ENCODE assay signal across 8 cellular contexts in the genomic region with DNA sequence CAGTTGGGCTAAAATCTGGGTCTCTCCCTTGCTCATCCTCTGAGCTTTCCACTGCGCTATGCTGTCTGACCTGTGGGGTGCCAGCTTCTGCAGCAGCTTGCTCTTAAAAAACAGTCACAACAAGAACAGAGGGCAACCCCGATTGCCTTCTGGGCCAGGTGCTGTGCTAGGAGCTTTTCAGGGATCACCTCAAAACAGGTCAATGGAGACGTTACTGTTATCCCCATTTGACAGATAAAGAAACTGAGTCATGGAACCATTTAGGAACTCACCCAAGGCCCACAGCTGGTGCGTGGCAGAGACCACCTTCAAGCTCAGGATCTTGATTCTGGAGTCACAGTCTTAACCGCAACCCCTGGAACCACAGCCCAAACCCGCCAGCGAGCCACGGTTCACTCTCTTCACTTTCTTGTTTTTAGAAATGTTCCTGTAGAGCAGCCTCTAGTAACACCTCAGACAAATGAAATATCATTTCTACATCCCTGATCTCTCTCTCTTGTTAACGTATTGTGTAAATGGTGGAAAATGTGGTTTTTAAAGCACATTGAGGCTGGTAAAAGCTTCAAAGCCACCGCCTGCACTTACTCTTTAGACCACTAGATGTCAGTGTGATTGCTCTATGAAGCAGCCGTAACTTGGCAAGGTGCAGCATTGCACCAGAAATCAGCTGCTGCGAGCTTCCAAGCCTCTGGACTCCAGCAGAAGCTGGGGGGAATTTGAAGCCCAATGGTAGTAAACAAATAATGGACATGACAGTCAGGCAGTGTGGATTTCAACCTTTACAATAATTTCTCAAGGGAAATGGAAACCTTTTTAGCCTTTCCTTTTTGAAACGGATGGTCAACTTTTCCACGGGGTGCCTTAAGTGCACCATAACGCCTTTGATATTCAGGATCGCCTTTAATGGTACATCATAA. TPM values are rescaled to one million over a fixed set of nuclear protein-coding genes. Genes with fewer than 3 reads are reported as not detected.
DNase-seq lines count a peak whose midpoint lies in the region; TF ChIP-seq lines count a peak whose summit lies in the region.

No MANE protein-coding gene starts in this region.

- no peak overlapping the region for H3K27ac ChIP-seq in GM23248
- H3K27ac ChIP-seq in tibial artery: no peak overlapping the region

- H3F3A ChIP-seq in GM23248 (ENCODE audit: insufficient read depth) (no peaks in the 10 kb centered on the region), Loucy (ENCODE audit: low read depth) (no peaks in the 10 kb centered on the region)

- 48 to 49% methylated on average over 16 of the region's 16 CpGs for WGBS in GM23248 (ENCODE audit: low coverage in 1 of 2, low lambda C conversion rate in 2 of 2, missing lambda C conversion rate in 2 of 2), 2 experiments

- no peaks in the 10 kb centered on the region for H4K20me1 ChIP-seq in GM23248 (ENCODE audit: insufficient read depth)
- no peaks in the 10 kb centered on the region for H4K20me1 ChIP-seq in Loucy (ENCODE audit: insufficient read depth, low read length, poor library complexity, severe bottlenecking)

- H3K4me1 ChIP-seq in GM23248 (ENCODE audit: insufficient read depth): peaks cover 13% of the 10 kb centered on the region
- H3K4me1 ChIP-seq in Loucy (ENCODE audit: insufficient read depth, low read length, poor library complexity, severe bottlenecking): peaks cover 19% of the 10 kb centered on the region
- H3K4me1 ChIP-seq in tibial artery: no peaks in the 10 kb centered on the region

- H3K27me3 ChIP-seq in GM23248 (replicated peaks; ENCODE audit: insufficient read depth): no peaks in the 10 kb centered on the region
- no peaks in the 10 kb centered on the region for H3K27me3 ChIP-seq in Loucy (ENCODE audit: insufficient read depth, low read length, poor library complexity, severe bottlenecking)
- H3K27me3 ChIP-seq in tibial artery: no peaks in the 10 kb centered on the region

- H3K9me3 ChIP-seq in GM23248 (ENCODE audit: low read depth): no peaks in the 10 kb centered on the region
- H3K9me3 ChIP-seq in Loucy (ENCODE audit: insufficient read depth, low read depth, low read length): no peaks in the 10 kb centered on the region
- no peaks in the 10 kb centered on the region for H3K9me3 ChIP-seq in tibial artery

- H3K36me3 ChIP-seq in GM23248 (ENCODE audit: low read depth): no peaks in the 10 kb centered on the region
- no peaks in the 10 kb centered on the region for H3K36me3 ChIP-seq in Loucy (ENCODE audit: insufficient read depth, low read length)
- no peaks in the 10 kb centered on the region for H3K36me3 ChIP-seq in tibial artery

- H3K79me2 ChIP-seq in GM23248 (ENCODE audit: insufficient read depth) (no peaks in the 10 kb centered on the region), Loucy (ENCODE audit: insufficient read depth, low read length) (no peaks in the 10 kb centered on the region)

- H3K9me2 ChIP-seq in GM23248 (ENCODE audit: insufficient read depth) (no peaks in the 10 kb centered on the region), Loucy (replicated peaks; ENCODE audit: low read depth, low read length) (no peaks in the 10 kb centered on the region)

- intact Hi-C loops in tibial artery (cut with DNase I; ENCODE audit: low total_unique reads): loop anchor here (5.0 kb wide), 1 partner anchor 355 kb away; no protein-coding TSS in a partner anchor

- H3K9ac ChIP-seq in GM23248 (no peak overlapping the region), Loucy (ENCODE audit: low read depth, low read length, poor library complexity, severe bottlenecking) (no peak overlapping the region)

- H2AFZ ChIP-seq in GM23248 (no peak overlapping the region), Loucy (ENCODE audit: low read length) (peak overlapping the region; percentile 49; the same call in 1 of the 2 replicates)

- peak; percentile 66 for DNase-seq in ELF-1 (ENCODE audit: low read depth, low spot score)
- peak; percentile 93 for DNase-seq in GM23248
- peak; percentile 39 for DNase-seq in SIG-M5 (lab: John Stamatoyannopoulos, UW)
- DNase-seq in activated gamma-delta T cell (lab: John Stamatoyannopoulos, UW): peak; percentile 38
- DNase-seq in foreskin fibroblast: peak; percentile 62 to 90
- peak; percentile 47 for DNase-seq in non-pigmented ciliary epithelial cell (ENCODE audit: low read depth)
- peak; percentile 80 to 87 for DNase-seq in tibial artery

- H3K4me2 ChIP-seq in GM23248 (ENCODE audit: unreplicated experiment) (no peak overlapping the region), Loucy (ENCODE audit: low read depth, low read length, poor library complexity, severe bottlenecking) (no peak overlapping the region)

- in situ Hi-C loops in GM23248 (cut with MboI): loop anchor here (25.0 kb wide), 1 partner anchor 345 kb away; no protein-coding TSS in a partner anchor

- H3K4me3 ChIP-seq in GM23248 (no peak overlapping the region), Loucy (ENCODE audit: low read length, poor library complexity, severe bottlenecking) (no peak overlapping the region), foreskin fibroblast (ENCODE audit: low read depth in 1 of 2, low read length in 2 of 2) (no peak overlapping the region), tibial artery (no peak overlapping the region)

- TF ChIP-seq CTCF in Loucy (conservative IDR thresholded peaks at IDR 0.05; ENCODE audit: low read length): peak; percentile 98
- TF ChIP-seq CTCF in foreskin fibroblast (IDR thresholded peaks at IDR 0.05; ENCODE audit: low read depth, low read length): peak; percentile 91
- peak; percentile 92 to 94 for TF ChIP-seq CTCF in tibial artery (IDR thresholded peaks at IDR 0.05)

RNA-seq across cellular contexts. Expression of a gene that starts 1.7 kb away (rescaled TPM):
- total RNA-seq in GM23248 (2014; rRNA removed; shearing (Covaris generic)): under 0.01 TPM in 1 of 2 replicates, not detected in the other
- polyA plus RNA-seq in GM23248 (2016; fragmentation: Nextera tagmentation; extraction: Ambion mirVana): 0.08 and 0.11 TPM in 2 replicates

Comparison
In these comparisons a context has a peak if more than half of its experiments do, and no peak if none do; other contexts are left out.
1. DNase-seq: peak in every context shown above with its lines; median percentile 93 in GM23248; 84 in tibial artery; 76 in foreskin fibroblast; 66 in ELF-1; 47 in non-pigmented ciliary epithelial cell; 39 in SIG-M5; 38 in activated gamma-delta T cell.